In genomic region chr20:21707999-21708737, GRCh38 we compare ENCODE assay signal across 25 cellular contexts. TPM values are rescaled to one million over a fixed set of nuclear protein-coding genes. Genes with fewer than 3 reads are reported as not detected.
"Had no signal": no experiment of that assay in that cellular context is flagged by ENCODE, and none has a peak within 500 bp of the region (broad histone marks: within the 10 kb centered on the region; RNA-seq: fewer than 3 reads in every experiment).

No MANE protein-coding gene starts in this region.

- ATAC-seq: foreskin keratinocyte, left ventricle myocardium superior, natural killer cell had no signal

- H3K27ac Mint-ChIP-seq: activated naive CD4-positive, alpha-beta T cell treated with anti-CD3 and anti-CD28 coated beads for 36 hours; activated T-cell treated with anti-CD3 and anti-CD28 coated beads, Interleukin-2, amount 50 U/mL, for 24 hours; dendritic cell treated with granulocyte-macrophage colony-stimulating factor and Interleukin-4, amounts not matched to agents 40 ng/mL and 50 ng/mL, for 4 days; natural killer cell had no signal

- H3K4me3 ChIP-seq: cardiac muscle cell, hepatocyte, testis, upper lobe of left lung had no signal

- H3K4me3 Mint-ChIP-seq: activated naive CD4-positive, alpha-beta T cell treated with anti-CD3 and anti-CD28 coated beads for 36 hours; activated T-cell treated with anti-CD3 and anti-CD28 coated beads, Interleukin-2, amount 50 U/mL, for 24 hours; dendritic cell treated with granulocyte-macrophage colony-stimulating factor and Interleukin-4, amounts not matched to agents 40 ng/mL and 50 ng/mL, for 4 days; natural killer cell had no signal

- H3K27ac ChIP-seq: cardiac muscle cell, foreskin keratinocyte, hepatocyte, testis, upper lobe of left lung, VCaP had no signal

- DNase-seq: activated CD4-positive, alpha-beta T cell treated with anti-CD3 and anti-CD28 coated beads for 1 hour; activated CD4-positive, alpha-beta T cell treated with anti-CD3 and anti-CD28 coated beads, Interleukin-2, amount 50 U/mL, for 1 hour; activated CD8-positive, alpha-beta memory T cell treated with anti-CD3 and anti-CD28 coated beads for 24 hours; activated CD8-positive, alpha-beta memory T cell treated with anti-CD3 and anti-CD28 coated beads, Interleukin-2, amount 50 U/mL, for 4 hours; activated naive CD4-positive, alpha-beta T cell treated with anti-CD3 and anti-CD28 coated beads for 36 hours; activated T-cell treated with anti-CD3 and anti-CD28 coated beads, Interleukin-2, amount 50 U/mL, for 24 hours; effector CD8-positive, alpha-beta T cell; foreskin keratinocyte; glutamatergic neuron; left ventricle myocardium superior; mammary epithelial cell; midbrain; natural killer cell; occipital lobe; SK-N-SH; stimulated activated CD4-positive, alpha-beta T cell treated with anti-CD3 and anti-CD28 coated beads, Interleukin-2, amount 100 ng/mL, for 48 hours; stimulated activated naive CD4-positive, alpha-beta T cell; testis; upper lobe of left lung had no signal

- H3K4me1 Mint-ChIP-seq: natural killer cell had no signal

- H3K27me3 ChIP-seq: testis had no signal

- H3K36me3 Mint-ChIP-seq: natural killer cell had no signal

- H3K9me3 Mint-ChIP-seq: activated naive CD4-positive, alpha-beta T cell treated with anti-CD3 and anti-CD28 coated beads for 36 hours; activated T-cell treated with anti-CD3 and anti-CD28 coated beads, Interleukin-2, amount 50 U/mL, for 24 hours; dendritic cell treated with granulocyte-macrophage colony-stimulating factor and Interleukin-4, amounts not matched to agents 40 ng/mL and 50 ng/mL, for 4 days; natural killer cell had no signal

- H3K9me3 ChIP-seq: SK-N-SH, testis, upper lobe of left lung had no signal

- H3K36me3 ChIP-seq: cardiac muscle cell, upper lobe of left lung had no signal

- H3K4me1 ChIP-seq: foreskin keratinocyte had no signal

RNA-seq across cellular contexts. Expression of gene PAX1, which starts 2.7 kb away (rescaled TPM):
- total RNA-seq: activated naive CD4-positive, alpha-beta T cell treated with anti-CD3 and anti-CD28 coated beads for 36 hours; cardiac muscle cell; foreskin keratinocyte; hepatocyte; left ventricle myocardium superior; mammary epithelial cell; natural killer cell; posterior vena cava; T-helper 2 cell treated with Interferon-gamma antibody and Interleukin-4, amounts not matched to agents 100 ng/mL and 5 ng/mL, for 36 hours; testis had no signal
- polyA plus RNA-seq: cardiac muscle cell, foreskin keratinocyte, hepatocyte, mammary epithelial cell, SK-N-SH had no signal
